ENCODE assay signal across 1 cellular context in the genomic region with DNA sequence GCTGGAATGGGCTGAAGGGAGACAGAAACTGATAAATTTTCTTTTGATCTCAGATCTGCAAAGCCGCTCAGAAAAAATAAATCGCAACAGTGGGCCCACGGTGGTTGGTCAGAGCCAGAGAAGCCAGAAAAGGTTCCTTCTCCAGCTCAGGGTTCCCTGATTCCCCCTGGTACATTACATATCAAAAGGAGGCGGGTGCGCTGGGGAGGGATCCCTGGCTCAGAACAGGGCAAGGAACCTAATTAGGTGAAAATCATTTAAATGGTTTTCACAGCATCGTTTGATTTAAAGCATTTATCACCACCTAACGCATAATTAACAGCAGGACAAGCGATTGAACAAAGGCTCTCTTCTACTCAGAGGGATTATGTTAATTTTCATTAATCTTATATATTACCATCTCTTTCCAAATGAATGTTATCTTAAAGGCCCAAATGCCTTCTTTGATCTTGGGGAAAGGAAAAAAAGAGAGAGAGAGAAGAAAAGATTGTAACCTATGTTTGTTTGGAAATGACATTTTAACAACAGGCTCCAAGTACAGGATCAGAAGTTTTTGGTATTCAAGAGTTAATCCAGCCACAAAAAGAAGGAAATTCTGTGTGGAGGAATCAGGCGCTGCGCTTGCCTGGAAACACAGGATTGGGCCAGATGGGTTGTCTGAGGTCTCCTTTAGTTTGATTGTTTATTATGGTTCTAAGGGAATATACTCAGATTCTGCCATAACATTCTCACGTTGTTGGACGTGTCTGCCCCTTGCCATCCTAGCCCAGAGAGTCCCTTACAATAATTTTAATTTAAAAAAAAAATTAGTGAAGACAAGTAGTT.
TF ChIP-seq lines count a peak whose summit lies in the region.

No MANE protein-coding gene starts in this region.

TF ChIP-seq in H1, 55 proteins besides CTCF, POLR2A, EP300 and RAD21:
- TF ChIP-seq, protein P1, sequence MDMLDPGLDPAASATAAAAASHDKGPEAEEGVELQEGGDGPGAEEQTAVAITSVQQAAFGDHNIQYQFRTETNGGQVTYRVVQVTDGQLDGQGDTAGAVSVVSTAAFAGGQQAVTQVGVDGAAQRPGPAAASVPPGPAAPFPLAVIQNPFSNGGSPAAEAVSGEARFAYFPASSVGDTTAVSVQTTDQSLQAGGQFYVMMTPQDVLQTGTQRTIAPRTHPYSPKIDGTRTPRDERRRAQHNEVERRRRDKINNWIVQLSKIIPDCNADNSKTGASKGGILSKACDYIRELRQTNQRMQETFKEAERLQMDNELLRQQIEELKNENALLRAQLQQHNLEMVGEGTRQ (IDR thresholded peaks at IDR 0.05; ENCODE audit: low read length) = no peak
- TF ChIP-seq TAF1 (IDR thresholded peaks at IDR 0.05; ENCODE audit: low read depth, low read length) (no peak), EGR1 (IDR thresholded peaks at IDR 0.05; ENCODE audit: borderline replicate concordance, low read depth, low read length) (no peak), TCF12 (IDR thresholded peaks at IDR 0.05; ENCODE audit: low read depth, low read length) (no peak), KDM1A (IDR thresholded peaks at IDR 0.05; ENCODE audit: borderline replicate concordance, low read length) (no peak), PHF8 (conservative IDR thresholded peaks at IDR 0.05; ENCODE audit: low read depth, low read length) (no peak), MAFK (IDR thresholded peaks at IDR 0.05; ENCODE audit: low read depth, low read length) (no peak), SIX5 (IDR thresholded peaks at IDR 0.05; ENCODE audit: low read depth, low read length) (no peak), ZNF274 (IDR thresholded peaks at IDR 0.05; ENCODE audit: borderline replicate concordance, extremely low read depth, low read length) (no peak), TAF7 (optimal IDR thresholded peaks at IDR 0.05; ENCODE audit: borderline replicate concordance, low read depth, low read length) (no peak), ATF3 (IDR thresholded peaks at IDR 0.05; ENCODE audit: insufficient read depth, low read depth, low read length) (no peak), CHD7 (IDR thresholded peaks at IDR 0.05; ENCODE audit: insufficient replicate concordance, low read length) (no peak), KDM4A (IDR thresholded peaks at IDR 0.05; ENCODE audit: low read depth, low read length, severe bottlenecking) (no peak), ASH2L (IDR thresholded peaks at IDR 0.05; ENCODE audit: low read length) (no peak), CHD1 (IDR thresholded peaks at IDR 0.05; ENCODE audit: low read depth, low read length) (no peak), SP4 (IDR thresholded peaks at IDR 0.05; ENCODE audit: low read length) (no peak)
